Comparison of ENCODE assay signal across 21 cellular contexts in the genomic region with DNA sequence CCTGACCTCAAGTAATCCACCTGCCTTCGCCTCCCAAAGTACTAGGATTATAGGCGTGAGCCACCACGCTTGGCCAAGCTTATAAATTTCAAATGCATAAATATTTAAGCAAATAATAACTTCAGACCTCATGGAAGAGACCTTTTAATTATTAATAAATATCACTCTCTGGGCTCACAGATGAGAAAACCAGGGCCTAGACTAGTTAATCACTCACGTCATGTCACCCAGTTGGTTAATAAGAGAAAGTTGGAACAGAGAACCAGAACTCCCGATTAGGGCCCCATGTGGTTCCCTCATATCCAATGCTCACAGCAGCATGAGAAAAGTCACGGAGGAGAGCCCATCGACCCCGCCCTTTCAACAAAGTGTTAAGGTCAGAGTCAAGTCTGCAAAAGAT.
"Had no signal": no experiment of that assay in that cellular context is flagged by ENCODE, and none has a peak within 500 bp of the region (broad histone marks: within the 10 kb centered on the region; RNA-seq: fewer than 3 reads in every experiment).

No MANE protein-coding gene starts in this region.

- H3K36me3 Mint-ChIP-seq: memory B cell; naive B cell; natural killer cell treated with Interleukin-12 subunit alpha and Interleukin-12 subunit beta and Interleukin-15 and Interleukin-18, amount 100 ng/mL, for 72 hours; stimulated activated effector memory CD8-positive, alpha-beta T cell treated with anti-CD3 and anti-CD28 coated beads, Interleukin-12 subunit alpha, Interleukin-12 subunit beta, amount 100 ng/mL, for 72 hours had no signal

- H3K27me3 ChIP-seq: esophagus squamous epithelium, neural progenitor cell, right lobe of liver, stomach, thyroid gland, vagina had no signal

- H3K27ac Mint-ChIP-seq: memory B cell; naive B cell; natural killer cell treated with Interleukin-12 subunit alpha and Interleukin-12 subunit beta and Interleukin-15 and Interleukin-18, amount 100 ng/mL, for 72 hours; neural progenitor cell; stimulated activated effector memory CD8-positive, alpha-beta T cell treated with anti-CD3 and anti-CD28 coated beads, Interleukin-12 subunit alpha, Interleukin-12 subunit beta, amount 100 ng/mL, for 72 hours had no signal

- H3K4me1 Mint-ChIP-seq: memory B cell; naive B cell; stimulated activated effector memory CD8-positive, alpha-beta T cell treated with anti-CD3 and anti-CD28 coated beads, Interleukin-12 subunit alpha, Interleukin-12 subunit beta, amount 100 ng/mL, for 72 hours had no signal

- H3K27ac ChIP-seq: coronary artery, neural progenitor cell, prostate gland, right lobe of liver, stomach, thyroid gland had no signal

- DNase-seq: effector memory CD4-positive, alpha-beta T cell; erythroblast; esophagus squamous epithelium; foreskin melanocyte; left colon; naive B cell; right lobe of liver; stimulated activated CD4-positive, alpha-beta T cell treated with anti-CD3 and anti-CD28 coated beads, Interleukin-2, amount 100 ng/mL, for 24 hours; stimulated activated CD4-positive, alpha-beta T cell treated with anti-CD3 and anti-CD28 coated beads, Interleukin-4, amount 100 ng/mL, for 24 hours; stimulated activated naive CD4-positive, alpha-beta T cell treated with Interleukin-2 at 50 U/mL for 16 hours; stomach; thyroid gland; trophoblast cell had no signal

- ATAC-seq: left colon; natural killer cell treated with Interleukin-12 subunit alpha and Interleukin-12 subunit beta and Interleukin-15 and Interleukin-18, amount 100 ng/mL, for 72 hours; stimulated activated effector memory CD8-positive, alpha-beta T cell treated with anti-CD3 and anti-CD28 coated beads, Interleukin-12 subunit alpha, Interleukin-12 subunit beta, amount 100 ng/mL, for 72 hours had no signal

- H3K9me3 Mint-ChIP-seq: memory B cell; naive B cell; natural killer cell treated with Interleukin-12 subunit alpha and Interleukin-12 subunit beta and Interleukin-15 and Interleukin-18, amount 100 ng/mL, for 72 hours; neural progenitor cell; stimulated activated effector memory CD8-positive, alpha-beta T cell treated with anti-CD3 and anti-CD28 coated beads, Interleukin-12 subunit alpha, Interleukin-12 subunit beta, amount 100 ng/mL, for 72 hours had no signal

- H3K4me3 ChIP-seq: coronary artery, esophagus squamous epithelium, lung, neural progenitor cell, prostate gland, right lobe of liver, stomach, thyroid gland, vagina had no signal

- H3K4me3 Mint-ChIP-seq: memory B cell; naive B cell; natural killer cell treated with Interleukin-12 subunit alpha and Interleukin-12 subunit beta and Interleukin-15 and Interleukin-18, amount 100 ng/mL, for 72 hours; neural progenitor cell; stimulated activated effector memory CD8-positive, alpha-beta T cell treated with anti-CD3 and anti-CD28 coated beads, Interleukin-12 subunit alpha, Interleukin-12 subunit beta, amount 100 ng/mL, for 72 hours had no signal

- H3K9me3 ChIP-seq: esophagus squamous epithelium, prostate gland, right lobe of liver, stomach, thyroid gland, vagina had no signal

- H3K27me3 Mint-ChIP-seq: natural killer cell treated with Interleukin-12 subunit alpha and Interleukin-12 subunit beta and Interleukin-15 and Interleukin-18, amount 100 ng/mL, for 72 hours had no signal

- H3K9ac ChIP-seq: neural progenitor cell had no signal

- H2AFZ ChIP-seq: neural progenitor cell had no signal

- H3K4me2 ChIP-seq: neural progenitor cell had no signal

- H3K36me3 ChIP-seq: esophagus squamous epithelium, neural progenitor cell, prostate gland, right lobe of liver, stomach, thyroid gland, vagina had no signal
